In the genomic region with DNA sequence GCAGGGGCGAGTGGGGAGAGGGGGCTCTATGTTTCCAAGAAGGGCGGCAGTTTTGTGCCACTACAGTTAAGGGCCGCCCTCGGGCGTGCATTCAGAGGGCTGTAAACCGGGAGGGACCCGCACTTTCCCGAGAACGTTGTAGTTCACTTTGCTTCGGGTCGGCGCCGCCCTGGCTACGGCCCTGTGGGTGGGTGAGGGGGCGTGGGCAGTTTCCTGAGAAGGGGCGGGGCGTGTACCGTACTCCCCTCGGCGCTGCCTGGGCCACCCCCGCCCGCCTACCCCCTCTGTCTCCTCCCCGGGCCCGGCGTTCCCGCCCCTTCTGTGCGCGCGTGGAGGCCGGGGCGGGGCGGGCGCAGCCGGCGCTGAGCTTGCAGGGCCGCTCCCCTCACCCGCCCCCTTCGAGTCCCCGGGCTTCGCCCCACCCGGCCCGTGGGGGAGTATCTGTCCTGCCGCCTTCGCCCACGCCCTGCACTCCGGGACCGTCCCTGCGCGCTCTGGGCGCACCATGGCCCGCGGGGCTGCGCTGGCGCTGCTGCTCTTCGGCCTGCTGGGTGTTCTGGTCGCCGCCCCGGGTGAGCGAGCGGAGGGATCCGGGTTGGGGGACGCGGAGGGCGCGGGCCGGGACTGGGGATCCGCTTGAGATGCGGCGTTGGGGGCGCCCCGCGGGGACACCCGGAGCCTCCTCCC, we compare ENCODE assay signal across 8 cellular contexts. TPM values are rescaled to one million over a fixed set of nuclear protein-coding genes. Genes with fewer than 3 reads are reported as not detected.
DNase-seq lines count a peak whose midpoint lies in the region; ATAC-seq lines count a peak whose summit lies in the region.

A gene with protein sequence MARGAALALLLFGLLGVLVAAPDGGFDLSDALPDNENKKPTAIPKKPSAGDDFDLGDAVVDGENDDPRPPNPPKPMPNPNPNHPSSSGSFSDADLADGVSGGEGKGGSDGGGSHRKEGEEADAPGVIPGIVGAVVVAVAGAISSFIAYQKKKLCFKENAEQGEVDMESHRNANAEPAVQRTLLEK (plus strand): TSS at position 440 of the 687 bp plus-strand sequence. CDS start 66 bp downstream, at position 506.

- peak within 1 kb of the TSS; percentile 95 for H3K4me3 Mint-ChIP-seq in T-helper 2 cell treated with Interferon-gamma antibody and Interleukin-4, amounts not matched to agents 5 μg/mL and 100 μg/mL, for 36 hours
- H3K4me3 Mint-ChIP-seq in central memory CD8-positive, alpha-beta T cell = peak within 1 kb of the TSS; percentile 97

- peak; percentile 90 for DNase-seq in T-helper 2 cell treated with Interferon-gamma antibody and Interleukin-4, amounts not matched to agents 5 μg/mL and 100 μg/mL, for 36 hours (ENCODE audit: low spot score)
- DNase-seq in central memory CD8-positive, alpha-beta T cell (ENCODE audit: low spot score in 2 of 2) = peak; percentile 74 to 87
- DNase-seq in left lobe of liver (ENCODE audit: low spot score) = peak; percentile 95
- peak; percentile 88 for DNase-seq in stimulated activated CD4-positive, alpha-beta T cell treated with anti-CD3 and anti-CD28 coated beads, Interleukin-4, amount 100 ng/mL, for 24 hours
- no peak for DNase-seq in effector CD8-positive, alpha-beta T cell (lab: John Stamatoyannopoulos, UW)
- DNase-seq in NCI-H1092 (lab: John Stamatoyannopoulos, UW) = no peak

- peak within 1 kb of the TSS; percentile 92 for H3K27ac Mint-ChIP-seq in T-helper 2 cell treated with Interferon-gamma antibody and Interleukin-4, amounts not matched to agents 5 μg/mL and 100 μg/mL, for 36 hours
- H3K27ac Mint-ChIP-seq in central memory CD8-positive, alpha-beta T cell (ENCODE audit: low read depth) = peak within 1 kb of the TSS; percentile 90

- H3K4me1 Mint-ChIP-seq in T-helper 2 cell treated with Interferon-gamma antibody and Interleukin-4, amounts not matched to agents 5 μg/mL and 100 μg/mL, for 36 hours (ENCODE audit: low read depth) = peaks cover 30% of the 10 kb centered on the region
- peaks cover 47% of the 10 kb centered on the region for H3K4me1 Mint-ChIP-seq in central memory CD8-positive, alpha-beta T cell

- ATAC-seq in GM18870 (IDR thresholded peaks at IDR 0.05; ENCODE audit: unreplicated experiment) (peak; percentile 57), HG03095 (IDR thresholded peaks at IDR 0.05; ENCODE audit: unreplicated experiment) (peak; percentile 81), left lobe of liver (peak; percentile 93)
- ATAC-seq in central memory CD8-positive, alpha-beta T cell (replicated peaks; ENCODE audit: extremely low read depth, poor library complexity, severe bottlenecking) = peak; percentile 83

- no peaks in the 10 kb centered on the region for H3K9me3 Mint-ChIP-seq in T-helper 2 cell treated with Interferon-gamma antibody and Interleukin-4, amounts not matched to agents 5 μg/mL and 100 μg/mL, for 36 hours
- no peaks in the 10 kb centered on the region for H3K9me3 Mint-ChIP-seq in central memory CD8-positive, alpha-beta T cell

- H3K27me3 Mint-ChIP-seq in T-helper 2 cell treated with Interferon-gamma antibody and Interleukin-4, amounts not matched to agents 5 μg/mL and 100 μg/mL, for 36 hours (ENCODE audit: low read depth) = no peaks in the 10 kb centered on the region
- H3K27me3 Mint-ChIP-seq in central memory CD8-positive, alpha-beta T cell = no peaks in the 10 kb centered on the region

- peaks cover 31% of the 10 kb centered on the region for H3K36me3 Mint-ChIP-seq in T-helper 2 cell treated with Interferon-gamma antibody and Interleukin-4, amounts not matched to agents 5 μg/mL and 100 μg/mL, for 36 hours (ENCODE audit: low read depth)
- H3K36me3 Mint-ChIP-seq in central memory CD8-positive, alpha-beta T cell (ENCODE audit: insufficient read depth) = peaks cover 37% of the 10 kb centered on the region

RNA-seq across cellular contexts. Expression of the gene that starts here (rescaled TPM):
- 152 TPM for total RNA-seq in left lobe of liver

Comparison
In these comparisons a context has a peak if more than half of its experiments do, and no peak if none do; other contexts are left out.
1. DNase-seq: peak in T-helper 2 cell treated with Interferon-gamma antibody and Interleukin-4, amounts not matched to agents 5 μg/mL and 100 μg/mL, for 36 hours (single experiment), central memory CD8-positive, alpha-beta T cell (2 of 2), left lobe of liver (single experiment) and stimulated activated CD4-positive, alpha-beta T cell treated with anti-CD3 and anti-CD28 coated beads, Interleukin-4, amount 100 ng/mL, for 24 hours (single experiment); none in effector CD8-positive, alpha-beta T cell (single experiment) and NCI-H1092 (single experiment).
2. Peak in every context shown above with its lines, with median percentiles within 50 percentile points of each other: ATAC-seq.